1 cellular context compared by ENCODE assay signal in the genomic region with DNA sequence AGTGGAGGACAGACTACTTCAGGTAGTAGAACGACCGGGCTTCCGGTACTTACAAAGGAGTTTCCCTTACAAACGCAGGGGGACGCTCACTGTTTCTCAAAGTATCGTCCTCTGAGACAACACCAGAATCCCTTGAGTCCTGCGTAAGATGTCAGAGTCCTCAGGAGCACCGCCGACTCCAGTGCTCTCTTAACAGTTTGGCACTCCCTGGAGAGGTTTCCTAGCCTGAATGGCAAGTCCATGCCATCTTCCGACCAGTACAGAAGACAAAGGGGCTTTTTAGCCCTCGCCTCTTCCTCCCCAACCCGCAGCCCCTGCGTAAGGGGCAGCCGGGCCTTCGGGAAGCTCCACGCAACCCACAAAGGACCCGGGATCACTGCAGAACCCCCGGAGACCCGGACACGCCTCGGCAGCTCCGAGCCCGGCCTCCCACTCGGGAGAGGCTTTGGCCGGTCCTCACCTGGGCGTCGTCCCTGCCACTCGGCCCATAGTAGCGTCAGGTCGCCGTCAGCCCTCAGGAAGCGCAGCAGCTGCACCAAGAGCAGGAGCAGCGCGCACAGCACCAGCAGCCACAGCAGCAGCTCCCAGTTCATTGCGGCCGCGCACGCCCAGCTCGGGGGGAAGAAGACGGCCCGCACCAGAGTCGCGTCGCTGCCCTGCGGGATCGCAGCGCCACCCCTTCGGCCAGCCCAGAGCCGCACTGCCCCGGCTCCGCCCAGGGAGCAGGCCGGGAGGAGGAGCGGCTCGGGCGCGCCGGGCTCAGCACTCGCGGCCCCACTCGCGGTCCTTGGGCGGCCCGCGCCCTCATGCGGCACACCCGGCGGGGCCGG.
TF ChIP-seq lines count a peak whose summit lies in the region.

A gene with protein sequence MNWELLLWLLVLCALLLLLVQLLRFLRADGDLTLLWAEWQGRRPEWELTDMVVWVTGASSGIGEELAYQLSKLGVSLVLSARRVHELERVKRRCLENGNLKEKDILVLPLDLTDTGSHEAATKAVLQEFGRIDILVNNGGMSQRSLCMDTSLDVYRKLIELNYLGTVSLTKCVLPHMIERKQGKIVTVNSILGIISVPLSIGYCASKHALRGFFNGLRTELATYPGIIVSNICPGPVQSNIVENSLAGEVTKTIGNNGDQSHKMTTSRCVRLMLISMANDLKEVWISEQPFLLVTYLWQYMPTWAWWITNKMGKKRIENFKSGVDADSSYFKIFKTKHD (minus strand): TSS at position 682 of the 830 bp plus-strand sequence. CDS start 89 bp downstream, at position 593.

TF ChIP-seq in IMR-90, 13 proteins besides CTCF, POLR2A, EP300 and RAD21 (continued from another document):
- TF ChIP-seq, protein P1, sequence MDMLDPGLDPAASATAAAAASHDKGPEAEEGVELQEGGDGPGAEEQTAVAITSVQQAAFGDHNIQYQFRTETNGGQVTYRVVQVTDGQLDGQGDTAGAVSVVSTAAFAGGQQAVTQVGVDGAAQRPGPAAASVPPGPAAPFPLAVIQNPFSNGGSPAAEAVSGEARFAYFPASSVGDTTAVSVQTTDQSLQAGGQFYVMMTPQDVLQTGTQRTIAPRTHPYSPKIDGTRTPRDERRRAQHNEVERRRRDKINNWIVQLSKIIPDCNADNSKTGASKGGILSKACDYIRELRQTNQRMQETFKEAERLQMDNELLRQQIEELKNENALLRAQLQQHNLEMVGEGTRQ (IDR thresholded peaks at IDR 0.05; ENCODE audit: low read depth, low read length) = no peak
- TF ChIP-seq MAZ (IDR thresholded peaks at IDR 0.05; ENCODE audit: borderline replicate concordance, low read depth, low read length) = peak; percentile 51; the same call in 1 of the 2 replicates
- TF ChIP-seq SMC3 (IDR thresholded peaks at IDR 0.05; ENCODE audit: low read depth, low read length) = peak; percentile 35; the same call in 1 of the 2 replicates
- TF ChIP-seq BHLHE40 (IDR thresholded peaks at IDR 0.05; ENCODE audit: low read depth, low read length) = peak; percentile 10; the same call in 1 of the 2 replicates
